In genomic region chr18:46250812-46251173, GRCh38 we compare ENCODE assay signal across 8 cellular contexts.
DNase-seq lines count a peak whose midpoint lies in the region; ATAC-seq and TF ChIP-seq lines count a peak whose summit lies in the region.

No MANE protein-coding gene starts in this region.

- TF ChIP-seq POLR2A in tibial nerve (IDR thresholded peaks at IDR 0.05), result no peak

- peak overlapping the region; percentile 30 for H3K9ac ChIP-seq in OCI-LY3 (ENCODE audit: low read length)

- H3K27ac Mint-ChIP-seq in activated CD8-positive, alpha-beta memory T cell treated with anti-CD3 and anti-CD28 coated beads, Interleukin-2, amount 10 ng/mL, durations not matched to agents 7 days and 5 days, result peak overlapping the region; percentile 97

- H3K27ac ChIP-seq in OCI-LY3 (ENCODE audit: low read length) (peak overlapping the region; percentile 85), left ventricle myocardium inferior (replicated peaks) (peak overlapping the region; percentile 67), tibial nerve (peak overlapping the region in 3 of 4 donors; percentile 58 to 69 (median 58))

- no peaks in the 10 kb centered on the region for H3K27me3 ChIP-seq in OCI-LY3 (ENCODE audit: low read depth, low read length)
- H3K27me3 ChIP-seq in left ventricle myocardium inferior (ENCODE audit: low read depth), result no peaks in the 10 kb centered on the region
- no peaks in the 10 kb centered on the region for H3K27me3 ChIP-seq in tibial nerve

- H3K79me2 ChIP-seq in OCI-LY3 (ENCODE audit: low read length), result peaks cover 87% of the 10 kb centered on the region

- H3K36me3 ChIP-seq in OCI-LY3 (replicated peaks; ENCODE audit: low read depth, low read length) (peaks cover 46% of the 10 kb centered on the region), left ventricle myocardium inferior (peaks cover 9% of the 10 kb centered on the region), tibial nerve (peaks cover 0 to 7% (median 0%) of the 10 kb centered on the region in 3 donors)

- intact Hi-C loops in left ventricle myocardium inferior (cut with micrococcal nuclease), result no loop called here

- 23 to 27% methylated on average over 2 of the region's 2 CpGs for WGBS in tibial nerve, 2 donors

- H3K9me3 ChIP-seq in OCI-LY3 (ENCODE audit: insufficient read depth, low read length) (no peaks in the 10 kb centered on the region), left ventricle myocardium inferior (replicated peaks) (no peaks in the 10 kb centered on the region), tibial nerve (no peaks in the 10 kb centered on the region)

- H3K4me1 Mint-ChIP-seq in activated CD8-positive, alpha-beta memory T cell treated with anti-CD3 and anti-CD28 coated beads, Interleukin-2, amount 10 ng/mL, durations not matched to agents 7 days and 5 days, result peaks cover 55% of the 10 kb centered on the region

- DNase-seq in activated CD8-positive, alpha-beta memory T cell treated with anti-CD3 and anti-CD28 coated beads, Interleukin-2, amount 10 ng/mL, durations not matched to agents 7 days and 5 days, result no peak
- DNase-seq in activated CD8-positive, alpha-beta memory T cell treated with anti-CD3 and anti-CD28 coated beads for 24 hours, result no peak
- DNase-seq in left ventricle myocardium inferior, result no peak
- DNase-seq in tibial nerve (ENCODE audit: low spot score in 2 of 2), result no peak
- DNase-seq in COR-L47 (lab: John Stamatoyannopoulos, UW), result no peak
- DNase-seq in NCI-H2196 (lab: John Stamatoyannopoulos, UW; ENCODE audit: unreplicated experiment), result no peak

- peak overlapping the region; percentile 77 for H3K4me2 ChIP-seq in OCI-LY3 (ENCODE audit: low read length)

- peaks cover 40% of the 10 kb centered on the region for H3K4me1 ChIP-seq in OCI-LY3 (ENCODE audit: low read length)
- H3K4me1 ChIP-seq in left ventricle myocardium inferior, result peaks cover 40% of the 10 kb centered on the region
- H3K4me1 ChIP-seq in tibial nerve, result peaks cover 0 to 31% (median 6%) of the 10 kb centered on the region in 4 donors

- H3K4me3 ChIP-seq in OCI-LY3 (ENCODE audit: low read length), result peak overlapping the region; percentile 33
- no peak overlapping the region for H3K4me3 ChIP-seq in left ventricle myocardium inferior
- H3K4me3 ChIP-seq in tibial nerve, result no peak overlapping the region

- H3K27me3 Mint-ChIP-seq in activated CD8-positive, alpha-beta memory T cell treated with anti-CD3 and anti-CD28 coated beads, Interleukin-2, amount 10 ng/mL, durations not matched to agents 7 days and 5 days, result no peaks in the 10 kb centered on the region

- TF ChIP-seq EP300 in tibial nerve (IDR thresholded peaks at IDR 0.05), result no peak

- TF ChIP-seq CTCF in OCI-LY3 (IDR thresholded peaks at IDR 0.05; ENCODE audit: low read depth, low read length) (no peak), left ventricle myocardium inferior (IDR thresholded peaks at IDR 0.05; ENCODE audit: borderline replicate concordance) (no peak), tibial nerve (IDR thresholded peaks at IDR 0.05) (no peak)

- CTCF ChIA-PET in activated CD8-positive, alpha-beta memory T cell treated with anti-CD3 and anti-CD28 coated beads, Interleukin-2, amount 10 ng/mL, durations not matched to agents 7 days and 5 days (lab: Charles Lee), result interaction anchor here (0.8 to 10.1 kb wide), 8 partner anchors 11 to 103 kb away, joined by 3 to 62 read pairs (median 3); a partner anchor contains a TSS

- no peaks in the 10 kb centered on the region for H3K9me3 Mint-ChIP-seq in activated CD8-positive, alpha-beta memory T cell treated with anti-CD3 and anti-CD28 coated beads, Interleukin-2, amount 10 ng/mL, durations not matched to agents 7 days and 5 days (ENCODE audit: low read depth)

- peaks cover 61% of the 10 kb centered on the region for H4K20me1 ChIP-seq in OCI-LY3 (ENCODE audit: insufficient read depth, low read length)

- H2AFZ ChIP-seq in OCI-LY3 (ENCODE audit: low read depth, low read length), result no peak overlapping the region

- H3K36me3 Mint-ChIP-seq in activated CD8-positive, alpha-beta memory T cell treated with anti-CD3 and anti-CD28 coated beads, Interleukin-2, amount 10 ng/mL, durations not matched to agents 7 days and 5 days, result peaks cover 55% of the 10 kb centered on the region

- peak; percentile 54 for ATAC-seq in activated CD8-positive, alpha-beta memory T cell treated with anti-CD3 and anti-CD28 coated beads, Interleukin-2, amount 10 ng/mL, durations not matched to agents 7 days and 5 days
- ATAC-seq in HG02938 (IDR thresholded peaks at IDR 0.05; ENCODE audit: unreplicated experiment), result no peak

- peak overlapping the region; percentile 75 for H3K4me3 Mint-ChIP-seq in activated CD8-positive, alpha-beta memory T cell treated with anti-CD3 and anti-CD28 coated beads, Interleukin-2, amount 10 ng/mL, durations not matched to agents 7 days and 5 days
